Comparison of ENCODE assay signal across 25 cellular contexts in the genomic region with DNA sequence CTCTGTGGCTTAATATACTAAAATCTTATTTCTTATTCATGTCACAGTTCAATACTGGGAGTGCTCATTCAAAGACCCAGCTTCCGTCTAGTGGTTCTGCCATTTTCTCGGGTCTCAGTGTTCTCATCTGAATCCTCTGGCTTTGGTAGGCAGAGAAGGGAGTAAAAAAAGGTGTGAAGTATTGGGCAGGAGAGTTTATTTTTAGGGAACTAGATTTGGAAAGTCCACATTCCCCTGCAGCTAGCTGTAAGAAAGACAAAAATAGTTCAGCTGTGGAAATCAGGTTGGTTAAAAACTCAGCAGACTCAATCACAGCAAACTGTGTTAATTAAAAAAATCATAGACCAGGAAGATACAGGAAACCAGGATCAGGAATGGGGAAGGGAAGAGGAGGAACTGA. TPM values are rescaled to one million over a fixed set of nuclear protein-coding genes. Genes with fewer than 3 reads are reported as not detected.
DNase-seq lines count a peak whose midpoint lies in the region; ATAC-seq and TF ChIP-seq lines count a peak whose summit lies in the region.
"Had no signal": no experiment of that assay in that cellular context is flagged by ENCODE, and none has a peak within 500 bp of the region (broad histone marks: within the 10 kb centered on the region; RNA-seq: fewer than 3 reads in every experiment).

No MANE protein-coding gene starts in this region.

- intact Hi-C loops in Right ventricle myocardium superior (cut with DNase I): no loop called here
- intact Hi-C loops in Right ventricle myocardium inferior (cut with DNase I): no loop called here
- intact Hi-C loops in left ventricle myocardium inferior (cut with micrococcal nuclease): no loop called here
- intact Hi-C loops in psoas muscle (cut with DNase I): no loop called here
- intact Hi-C loops in aorta (cut with DNase I): loop anchor here in 1 of 2 donors (5.0 kb wide), 1 partner anchor 120 kb away; a partner anchor contains a TSS

- no peaks in the 10 kb centered on the region for H3K36me3 ChIP-seq in left ventricle myocardium inferior
- H3K36me3 ChIP-seq in psoas muscle (ENCODE audit: insufficient read depth in 1 of 2, low read depth in 1 of 2): no peaks in the 10 kb centered on the region
- peaks cover 12 to 16% of the 10 kb centered on the region in 2 donors for H3K36me3 ChIP-seq in aorta (ENCODE audit: control insufficient read depth in 1 of 2, insufficient read depth in 2 of 2, low read length in 1 of 2)
- H3K36me3 ChIP-seq: MG63 had no signal

- TF ChIP-seq CTCF in left ventricle myocardium inferior (IDR thresholded peaks at IDR 0.05; ENCODE audit: borderline replicate concordance) (no peak), psoas muscle (IDR thresholded peaks at IDR 0.05) (no peak)

- H3K27ac ChIP-seq in left ventricle myocardium inferior (replicated peaks): peak overlapping the region; percentile 31
- H3K27ac ChIP-seq in psoas muscle: peak overlapping the region; percentile 40
- H3K27ac ChIP-seq in aorta (ENCODE audit: low read depth in 1 of 2, low read length in 2 of 2): peak overlapping the region; percentile 69 to 85
- H3K27ac ChIP-seq: 22Rv1; BLaER1 treated with 17β-estradiol and CSF1 and Interleukin-3, amounts not matched to agents 10 nM and 100 nM had no signal

- H3K4me1 ChIP-seq in left ventricle myocardium inferior: peaks cover 27% of the 10 kb centered on the region
- peaks cover 27% of the 10 kb centered on the region for H3K4me1 ChIP-seq in psoas muscle
- H3K4me1 ChIP-seq in aorta (ENCODE audit: control insufficient read depth in 1 of 2, insufficient read depth in 2 of 2, low read length in 2 of 2): peaks cover 2 to 5% of the 10 kb centered on the region in 2 donors

- in situ Hi-C loops in KBM-7 (cut with MboI; ENCODE audit: low pct_unique_long_range_greater_than_20kb, low sequenced_read_pairs): no loop called here

- WGBS in psoas muscle, 3 donors: 28 to 47% (median 30%) methylated on average over 2 of the region's 2 CpGs
- 11 to 14% methylated on average over 2 of the region's 2 CpGs for WGBS in aorta, 2 donors

- no peaks in the 10 kb centered on the region for H3K9me3 ChIP-seq in left ventricle myocardium inferior (replicated peaks)
- H3K9me3 ChIP-seq in psoas muscle: no peaks in the 10 kb centered on the region
- no peaks in the 10 kb centered on the region for H3K9me3 ChIP-seq in aorta (ENCODE audit: control insufficient read depth, low read length)
- H3K9me3 ChIP-seq: MG63 had no signal

- no peak overlapping the region for H3K4me3 ChIP-seq in left ventricle myocardium inferior
- H3K4me3 ChIP-seq in psoas muscle: no peak overlapping the region
- no peak overlapping the region for H3K4me3 ChIP-seq in aorta (ENCODE audit: low read length in 2 of 2)
- H3K4me3 ChIP-seq: BLaER1 treated with 17β-estradiol and CSF1 and Interleukin-3, amounts not matched to agents 10 nM and 100 nM; MG63 had no signal

- DNase-seq in Right ventricle myocardium superior (no peak), Right ventricle myocardium inferior (ENCODE audit: missing footprints) (no peak), left ventricle myocardium inferior (no peak), psoas muscle (no peak), aorta (no peak), KBM-7 (no peak), DMS153 treated with DMSO at 0.1 percent for 48 hours (lab: John Stamatoyannopoulos, UW; ENCODE audit: unreplicated experiment) (no peak), midbrain (lab: John Stamatoyannopoulos, UW) (no peak)
- DNase-seq: ACHN; Calu3; CD8-positive, alpha-beta T cell; EL; GF-D8; H7; MG63; NCI-H1417; NCI-H1694 treated with DMSO at 0.1 percent for 48 hours; NCI-H2081 treated with DMSO at 0.1 percent for 48 hours; NCI-H2171 treated with DMSO at 0.1 percent for 48 hours; NCI-H524 treated with DMSO at 0.1 percent for 48 hours; SHP77 had no signal

- H3K27me3 ChIP-seq in left ventricle myocardium inferior (ENCODE audit: low read depth): no peaks in the 10 kb centered on the region
- no peaks in the 10 kb centered on the region for H3K27me3 ChIP-seq in psoas muscle (ENCODE audit: insufficient read depth in 3 of 3, low read length in 2 of 3)
- no peaks in the 10 kb centered on the region for H3K27me3 ChIP-seq in aorta (ENCODE audit: control insufficient read depth in 1 of 2, insufficient read depth in 2 of 2, low read length in 1 of 2)
- H3K27me3 ChIP-seq: BLaER1 treated with 17β-estradiol and CSF1 and Interleukin-3, amounts not matched to agents 10 nM and 100 nM; MG63 had no signal

- ATAC-seq in Right ventricle myocardium superior (ENCODE audit: poor library complexity): peak; percentile 18
- no peak for ATAC-seq in Right ventricle myocardium inferior
- peak in 3 of 4 donors; percentile 48 to 88 (median 79) for ATAC-seq in psoas muscle
- ATAC-seq in aorta (ENCODE audit: low FRiP score): no peak
- ATAC-seq: CD8-positive, alpha-beta T cell had no signal

RNA-seq across cellular contexts. Expression of a gene that starts 4.1 kb away (rescaled TPM):
- total RNA-seq in Right ventricle myocardium superior: 77.2 TPM
- 106 TPM for total RNA-seq in Right ventricle myocardium inferior
- 41.1 TPM for total RNA-seq in left ventricle myocardium inferior
- total RNA-seq in psoas muscle: 10 to 100 TPM; 17.4 to 37.0 (median 32.8) TPM
- 10 to 100 TPM in 1 of 3 donors, 1 to 10 TPM in 2; 5.2 to 12.9 (median 5.7) TPM for polyA plus RNA-seq in psoas muscle
- 100 to 1,000 TPM; 165 to 179 TPM for total RNA-seq in aorta
- 10 to 100 TPM; 11.8 to 28.2 TPM for polyA plus RNA-seq in aorta
- total RNA-seq: Calu3; CD8-positive, alpha-beta T cell; LHCN-M2; OCI-LY7 had no signal

RNA-seq across cellular contexts. Expression of a gene that starts 31.5 kb away (rescaled TPM):
- total RNA-seq in Right ventricle myocardium superior: 41.4 TPM
- total RNA-seq in Right ventricle myocardium inferior: 37.9 TPM
- 39.2 TPM for total RNA-seq in left ventricle myocardium inferior
- total RNA-seq in psoas muscle: 10 to 100 TPM; 16.6 to 42.2 (median 36.1) TPM
- polyA plus RNA-seq in psoas muscle: 10 to 100 TPM in 2 of 3 donors, 1 to 10 TPM in 1; 5.0 to 13.7 (median 11.7) TPM
- total RNA-seq in aorta: 10 to 100 TPM; 42.9 to 59.3 TPM
- 10 to 100 TPM; 20.5 to 61.6 TPM for polyA plus RNA-seq in aorta

Comparison
In these comparisons a context has a peak if more than half of its experiments do, and no peak if none do; other contexts are left out.
1. ATAC-seq: peak in Right ventricle myocardium superior (single experiment) and psoas muscle (3 of 4); none in Right ventricle myocardium inferior (single experiment) and aorta (single experiment).
2. Peak in every context shown above with its lines, with median percentiles within 50 percentile points of each other: H3K27ac ChIP-seq.